In the genomic region with DNA sequence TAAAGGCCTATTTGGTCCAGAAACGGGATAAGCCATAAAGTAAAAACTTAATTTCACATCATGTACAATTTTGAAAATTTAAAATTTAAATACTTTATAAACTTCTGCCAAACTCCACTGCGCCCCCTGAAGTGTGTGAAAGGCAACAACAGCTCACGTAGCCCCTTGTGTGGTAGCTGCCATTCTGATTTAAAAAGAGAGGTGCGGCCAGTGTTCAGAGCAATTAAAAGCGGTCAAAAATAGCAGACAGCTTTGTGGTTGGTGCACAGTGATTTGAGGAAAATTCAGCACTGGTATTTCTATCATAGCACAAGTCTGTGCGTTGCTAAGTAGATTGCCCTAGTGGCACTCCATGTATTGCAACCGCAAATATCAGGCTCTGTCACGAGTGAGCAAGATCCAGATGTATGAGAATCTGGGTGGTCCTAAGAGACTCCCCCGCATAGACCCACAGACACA, we compare ENCODE assay signal across 10 cellular contexts.
A peak's percentile ranks its signal among the peaks of the same experiment; 100 is the strongest.
DNase-seq lines count a peak whose midpoint lies in the region; ATAC-seq, FAIRE-seq and TF ChIP-seq lines count a peak whose summit lies in the region.
"Had no signal": no experiment of that assay in that cellular context is flagged by ENCODE, and none has a peak within 500 bp of the region (broad histone marks: within the 10 kb centered on the region; RNA-seq: fewer than 3 reads in every experiment).

No MANE protein-coding gene starts in this region.

- H2BK120ac ChIP-seq in H9 (ENCODE audit: low read depth, low read length, poor library complexity, severe bottlenecking), result no peak overlapping the region

- no peak overlapping the region for H3K27ac ChIP-seq in H9 (ENCODE audit: insufficient read length, low read depth, low read length)
- H3K27ac ChIP-seq in astrocyte (ENCODE audit: low read depth, low read length), result no peak overlapping the region
- H3K27ac ChIP-seq: vagina had no signal

- no peak overlapping the region for H3K9ac ChIP-seq in H9 (ENCODE audit: extremely low read depth, insufficient read length, low read length)
- H3K9ac ChIP-seq in astrocyte (ENCODE audit: low read length), result no peak overlapping the region

- no peaks in the 10 kb centered on the region for H3K23me2 ChIP-seq in H9 (ENCODE audit: insufficient read length, low read depth, low read length, poor library complexity, severe bottlenecking)

- no peak overlapping the region for H3K4me3 ChIP-seq in Caco-2 (ENCODE audit: low read depth, low read length)
- H3K4me3 ChIP-seq in astrocyte (ENCODE audit: insufficient read depth, low read depth, low read length), result no peak overlapping the region
- H3K4me3 ChIP-seq: vagina had no signal

- POLR2A ChIA-PET in Caco-2 (lab: Charles Lee), result interaction anchor here (0.6 kb wide), 2 partner anchors 15 to 17 kb away, joined by 3 to 7 read pairs; no protein-coding TSS in a partner anchor

- no peak overlapping the region for H2BK20ac ChIP-seq in H9 (ENCODE audit: low read depth, low read length, poor library complexity, severe bottlenecking)

- no peaks in the 10 kb centered on the region for H3K4me1 Mint-ChIP-seq in Caco-2 (ENCODE audit: low read depth, unreplicated experiment)
- peaks cover 12 to 13% of the 10 kb centered on the region in 2 experiments for H3K4me1 Mint-ChIP-seq in H9
- no peaks in the 10 kb centered on the region for H3K4me1 Mint-ChIP-seq in astrocyte (ENCODE audit: low read depth, unreplicated experiment)
- H3K4me1 Mint-ChIP-seq in activated naive CD4-positive, alpha-beta T cell treated with anti-CD3 and anti-CD28 coated beads for 36 hours (ENCODE audit: low read depth), result peaks cover 11% of the 10 kb centered on the region

- H3K4me1 ChIP-seq in Caco-2 (no peaks in the 10 kb centered on the region), H9 (ENCODE audit: insufficient read depth, low read length) (no peaks in the 10 kb centered on the region), astrocyte (ENCODE audit: insufficient read depth, low read length) (no peaks in the 10 kb centered on the region)
- H3K4me1 ChIP-seq: vagina had no signal

- ATAC-seq in left lobe of liver, result peak; percentile 13
- no peak for ATAC-seq in HG02973 (IDR thresholded peaks at IDR 0.05; ENCODE audit: unreplicated experiment)

- H3K9me3 Mint-ChIP-seq in Caco-2 (ENCODE audit: unreplicated experiment) (no peaks in the 10 kb centered on the region), H9 (0 out of 5 replicates have a peak, but pooled peaks cover 0 to 5% of the 10 kb centered on the region in 2 experiments), astrocyte (ENCODE audit: unreplicated experiment) (no peaks in the 10 kb centered on the region)
- H3K9me3 Mint-ChIP-seq in activated naive CD4-positive, alpha-beta T cell treated with anti-CD3 and anti-CD28 coated beads for 36 hours, result no peaks in the 10 kb centered on the region

- H3K4me2 ChIP-seq in H9 (ENCODE audit: insufficient read depth, insufficient read length, low read length) (no peak overlapping the region), astrocyte (ENCODE audit: low read length) (no peak overlapping the region)

- H2AK5ac ChIP-seq in H9 (ENCODE audit: insufficient read length, low read length), result no peak overlapping the region

- no peak overlapping the region for H2BK5ac ChIP-seq in H9 (ENCODE audit: insufficient read length, low read length)

- no peak overlapping the region for H3K23ac ChIP-seq in H9 (ENCODE audit: insufficient read length, low read depth, low read length)

- H3K79me1 ChIP-seq in H9 (ENCODE audit: insufficient read depth, low read depth, low read length, poor library complexity, severe bottlenecking), result no peaks in the 10 kb centered on the region

- no peak overlapping the region for H3K56ac ChIP-seq in H9 (ENCODE audit: insufficient read length, low read depth, low read length)

- H3K79me2 ChIP-seq in H9 (ENCODE audit: insufficient read depth, low read length), result no peaks in the 10 kb centered on the region
- H3K79me2 ChIP-seq in astrocyte (ENCODE audit: insufficient read depth, low read length), result no peaks in the 10 kb centered on the region

- no peak overlapping the region for H4K8ac ChIP-seq in H9 (replicated peaks; ENCODE audit: insufficient read length, low read depth, low read length)

- no peaks in the 10 kb centered on the region for H3K27me3 Mint-ChIP-seq in Caco-2 (ENCODE audit: insufficient read depth, unreplicated experiment)
- no peaks in the 10 kb centered on the region for H3K27me3 Mint-ChIP-seq in H9 (ENCODE audit: low read depth)
- H3K27me3 Mint-ChIP-seq in astrocyte (ENCODE audit: low read depth, unreplicated experiment), result no peaks in the 10 kb centered on the region
- H3K27me3 Mint-ChIP-seq in activated naive CD4-positive, alpha-beta T cell treated with anti-CD3 and anti-CD28 coated beads for 36 hours (ENCODE audit: low read depth), result no peaks in the 10 kb centered on the region

- H2BK15ac ChIP-seq in H9 (ENCODE audit: low read depth, low read length), result no peak overlapping the region

- no peak overlapping the region for H2AFZ ChIP-seq in H9 (ENCODE audit: low read length)
- no peak overlapping the region for H2AFZ ChIP-seq in astrocyte (ENCODE audit: low read depth, low read length)

- H4K5ac ChIP-seq in H9 (ENCODE audit: insufficient read length, low read depth, low read length), result no peak overlapping the region

- H4K20me1 ChIP-seq in H9 (ENCODE audit: control insufficient read depth, insufficient read depth, insufficient read length) (no peaks in the 10 kb centered on the region), astrocyte (ENCODE audit: insufficient read depth, low read length) (no peaks in the 10 kb centered on the region)

- CTCF ChIA-PET in Caco-2 (lab: Charles Lee), result interaction anchor here (0.8 to 1.1 kb wide), 2 partner anchors 65 to 66 kb away, joined by 3 to 5 read pairs; no protein-coding TSS in a partner anchor
- CTCF ChIA-PET in activated naive CD4-positive, alpha-beta T cell treated with anti-CD3 and anti-CD28 coated beads for 36 hours (lab: Charles Lee), result no interaction called here

- no peaks in the 10 kb centered on the region for H3K27me3 ChIP-seq in Caco-2 (replicated peaks; ENCODE audit: control insufficient read depth, insufficient read depth, low read length)
- H3K27me3 ChIP-seq in H9 (ENCODE audit: insufficient read depth, low read length), result no peaks in the 10 kb centered on the region
- no peaks in the 10 kb centered on the region for H3K27me3 ChIP-seq in astrocyte (ENCODE audit: insufficient read depth, low read length)
- H3K27me3 ChIP-seq: vagina had no signal

- FAIRE-seq in astrocyte (lab: Jason Lieb, UNC), result no peak

- WGBS in H9 (ENCODE audit: extremely low coverage, insufficient read length, low lambda C conversion rate), result no CpG with 5 or more reads among the region's 9 CpGs

- H3K4ac ChIP-seq in H9 (ENCODE audit: low read depth, low read length), result no peak overlapping the region

- H4K91ac ChIP-seq in H9 (ENCODE audit: insufficient read length, low read depth, low read length), result no peak overlapping the region

- H3K36me3 ChIP-seq in Caco-2 (ENCODE audit: control insufficient read depth, insufficient read depth, low read length) (no peaks in the 10 kb centered on the region), astrocyte (ENCODE audit: insufficient read depth, low read length) (no peaks in the 10 kb centered on the region)
- H3K36me3 ChIP-seq: vagina had no signal

- H3K4me3 Mint-ChIP-seq in Caco-2 (ENCODE audit: unreplicated experiment), result no peak overlapping the region
- H3K4me3 Mint-ChIP-seq in H9, result no peak overlapping the region
- H3K4me3 Mint-ChIP-seq in astrocyte (ENCODE audit: unreplicated experiment), result no peak overlapping the region
- no peak overlapping the region for H3K4me3 Mint-ChIP-seq in activated naive CD4-positive, alpha-beta T cell treated with anti-CD3 and anti-CD28 coated beads for 36 hours

- intact Hi-C loops in Caco-2 (cut with micrococcal nuclease; ENCODE audit: unreplicated experiment), result loop anchor here (10.0 kb wide), 1 partner anchor 62 kb away; no protein-coding TSS in a partner anchor
- intact Hi-C loops in activated naive CD4-positive, alpha-beta T cell treated with anti-CD3 and anti-CD28 coated beads for 36 hours (cut with micrococcal nuclease), result no loop called here

- no TSS peak for BruUV-seq in Caco-2 (replicated peaks; lab: Mats Ljungman, UMichigan)

- no peak overlapping the region for H2BK12ac ChIP-seq in H9 (ENCODE audit: insufficient read length, low read depth, low read length)

- H3K36me3 Mint-ChIP-seq in Caco-2 (ENCODE audit: insufficient read depth, unreplicated experiment), result no peaks in the 10 kb centered on the region
- H3K36me3 Mint-ChIP-seq in H9 (ENCODE audit: insufficient read depth in 1 of 3, low read depth in 3 of 3), result no peaks in the 10 kb centered on the region
- H3K36me3 Mint-ChIP-seq in astrocyte (ENCODE audit: low read depth, unreplicated experiment), result no peaks in the 10 kb centered on the region
- no peaks in the 10 kb centered on the region for H3K36me3 Mint-ChIP-seq in activated naive CD4-positive, alpha-beta T cell treated with anti-CD3 and anti-CD28 coated beads for 36 hours (ENCODE audit: low read depth)

- H3K9me3 ChIP-seq in Caco-2 (no peaks in the 10 kb centered on the region), H9 (ENCODE audit: control insufficient read depth, low read depth, low read length) (no peaks in the 10 kb centered on the region), astrocyte (ENCODE audit: insufficient read depth, low read depth, low read length) (no peaks in the 10 kb centered on the region)
- H3K9me3 ChIP-seq: vagina had no signal

- DNase-seq in Caco-2 (no peak), H9 (peak; percentile 41), astrocyte (ENCODE audit: low read depth) (no peak), left lobe of liver (ENCODE audit: low spot score) (no peak), NCI-H2081 treated with DMSO at 0.1 percent for 48 hours (lab: John Stamatoyannopoulos, UW) (no peak), kidney tubule cell (ENCODE audit: low spot score) (no peak)
- DNase-seq in activated naive CD4-positive, alpha-beta T cell treated with anti-CD3 and anti-CD28 coated beads for 36 hours, result no peak
- DNase-seq: SHP77 treated with DMSO at 0.1 percent for 48 hours had no signal

- H3T11ph ChIP-seq in H9 (ENCODE audit: low read length), result no peak overlapping the region

- TF ChIP-seq CTCF in Caco-2 (IDR thresholded peaks at IDR 0.05; ENCODE audit: insufficient read depth in 1 of 2, low read depth in 1 of 2, low read length in 1 of 2, severe bottlenecking in 1 of 2, unreplicated experiment in 1 of 2) (peak; percentile 17 to 38), H9 (conservative IDR thresholded peaks at IDR 0.05) (peak; percentile 84), astrocyte (IDR thresholded peaks at IDR 0.05; ENCODE audit: insufficient read depth, low read depth, low read length) (peak; percentile 39)

- H3K18ac ChIP-seq in H9 (ENCODE audit: insufficient read length, low read depth, low read length), result no peak overlapping the region

- H3K27ac Mint-ChIP-seq in Caco-2 (ENCODE audit: unreplicated experiment), result no peak overlapping the region
- H3K27ac Mint-ChIP-seq in H9, result peak overlapping the region in 1 of 3 experiments; percentile 25; a peak in 1 of 7 replicates
- H3K27ac Mint-ChIP-seq in astrocyte (ENCODE audit: unreplicated experiment), result no peak overlapping the region
- H3K27ac Mint-ChIP-seq in activated naive CD4-positive, alpha-beta T cell treated with anti-CD3 and anti-CD28 coated beads for 36 hours, result no peak overlapping the region

- H3K14ac ChIP-seq in H9 (ENCODE audit: insufficient read depth, low read length), result no peak overlapping the region

Comparison
In these comparisons a context has a peak if more than half of its experiments do, and no peak if none do; other contexts are left out.
1. CTCF ChIP-seq: peak in every context shown above with its lines; median percentile 84 in H9; 39 in astrocyte; 28 in Caco-2.